In the genomic region with DNA sequence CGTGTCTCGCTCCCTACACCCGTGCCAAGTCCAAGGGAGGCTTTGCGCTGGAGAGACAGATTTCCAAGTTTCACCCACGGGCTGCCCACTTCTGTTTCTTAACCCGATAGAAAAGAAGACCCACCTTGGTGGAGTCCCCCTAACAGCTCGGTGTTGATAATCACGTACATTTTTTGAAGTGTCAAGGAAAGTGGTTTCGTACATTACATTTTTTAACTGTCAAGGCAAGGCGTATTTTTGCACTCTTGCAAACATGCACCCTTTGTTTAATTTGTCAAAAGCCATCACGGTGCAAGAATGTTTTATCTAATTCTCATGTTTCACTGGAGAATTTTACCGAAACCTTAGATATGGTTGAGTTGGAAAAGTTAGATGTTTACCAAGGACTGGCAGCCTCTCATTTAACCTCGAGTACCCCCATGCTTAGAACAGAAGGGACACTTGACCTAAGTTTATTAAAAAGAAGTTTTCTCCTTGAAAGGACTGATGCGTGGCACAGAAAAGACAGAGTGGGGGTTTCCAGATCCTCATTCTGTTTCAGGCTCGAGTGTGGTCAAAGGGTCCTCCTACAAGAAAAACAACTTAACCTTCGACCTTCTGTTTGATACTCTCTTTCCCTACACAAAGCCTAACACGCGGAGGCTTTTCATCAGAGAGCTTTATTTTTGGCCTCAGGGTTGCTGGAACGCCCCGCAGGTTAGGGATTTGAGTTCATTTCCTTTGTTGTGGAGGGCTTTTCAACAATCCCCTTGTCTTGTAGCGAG, we compare ENCODE assay signal across 9 cellular contexts. TPM values are rescaled to one million over a fixed set of nuclear protein-coding genes. Genes with fewer than 3 reads are reported as not detected.
DNase-seq lines count a peak whose midpoint lies in the region; ATAC-seq, FAIRE-seq and TF ChIP-seq lines count a peak whose summit lies in the region.
"Had no signal": no experiment of that assay in that cellular context is flagged by ENCODE, and none has a peak within 500 bp of the region (broad histone marks: within the 10 kb centered on the region; RNA-seq: fewer than 3 reads in every experiment).

No MANE protein-coding gene starts in this region.

- DNase-seq in right atrium auricular region (ENCODE audit: low spot score) (no peak), Right ventricle myocardium superior (no peak), K562 (ENCODE audit: extremely low read depth in 1 of 4, low spot score in 3 of 4) (peak in 1 of 4 experiments; percentile 24), lower lobe of right lung (no peak), upper lobe of left lung (no peak), mesenteric fat pad (ENCODE audit: low spot score) (no peak), NCI-H146 (lab: John Stamatoyannopoulos, UW) (no peak)

- no peak for TF ChIP-seq POLR2A in K562 (conservative IDR thresholded peaks at IDR 0.05)
- TF ChIP-seq POLR2A in upper lobe of left lung (IDR thresholded peaks at IDR 0.05): no peak

- TF ChIP-seq RAD21 in K562 (CRISPR knock-in tag; conservative IDR thresholded peaks at IDR 0.05 in 1 of 2, IDR thresholded peaks at IDR 0.05 in 1 of 2): no peak

- ATAC-seq in Right ventricle myocardium superior (ENCODE audit: poor library complexity) (no peak), K562 (peak; percentile 6; the same call in 2 of the 3 replicates), lower lobe of right lung (no peak), upper lobe of left lung (ENCODE audit: low FRiP score in 2 of 2) (no peak), GM21526 (IDR thresholded peaks at IDR 0.05; ENCODE audit: low FRiP score, unreplicated experiment) (no peak)

- H3K27me3 ChIP-seq in right atrium auricular region (no peaks in the 10 kb centered on the region), K562 (ENCODE audit: control insufficient read depth in 2 of 2, insufficient read depth in 2 of 2, low read length in 2 of 2) (no peaks in the 10 kb centered on the region), lower lobe of right lung (ENCODE audit: low read depth) (peaks cover 23% of the 10 kb centered on the region), upper lobe of left lung (no peaks in the 10 kb centered on the region)

- intact Hi-C loops in Right ventricle myocardium superior (cut with DNase I) (no loop called here), K562 (cut with micrococcal nuclease) (loop anchor here (5.0 kb wide), 3 partner anchors 41 to 109 kb away; a partner anchor contains a TSS), lower lobe of right lung (cut with DNase I) (no loop called here)

- no peaks in the 10 kb centered on the region for H4K20me1 ChIP-seq in K562 (replicated peaks; ENCODE audit: control insufficient read depth, insufficient read depth, low read length)

- in situ Hi-C loops in K562 (cut with MboI): no loop called here

- no peaks in the 10 kb centered on the region for H3K9me1 ChIP-seq in K562 (ENCODE audit: control insufficient read depth, insufficient read depth, low read length)

- POLR2A ChIA-PET in K562 (lab: Yijun Ruan, JAX): interaction anchor here (0.6 to 3.0 kb wide), 2 partner anchors 9 to 40 kb away, joined by 3 to 13 read pairs; no protein-coding TSS in a partner anchor

- CTCF ChIA-PET in K562 (lab: Yijun Ruan, JAX; ENCODE audit: low intra/inter-chr PET ratio): interaction anchor here (0.5 kb wide), 1 partner anchor 964 kb away, joined by 3 read pairs; no protein-coding TSS in a partner anchor

- H3K4me1 ChIP-seq in right atrium auricular region (peaks cover 0 to 45% of the 10 kb centered on the region in 2 donors), K562 (replicated peaks in 1 of 2; ENCODE audit: control insufficient read depth in 2 of 2, insufficient read depth in 2 of 2, low read length in 2 of 2) (peaks cover 4 to 25% of the 10 kb centered on the region in 2 experiments; a peak in 3 of 5 replicates), lower lobe of right lung (peaks cover 26% of the 10 kb centered on the region), upper lobe of left lung (peaks cover 6 to 24% (median 19%) of the 10 kb centered on the region in 4 donors)

- H3K36me3 ChIP-seq in right atrium auricular region: no peaks in the 10 kb centered on the region
- no peaks in the 10 kb centered on the region for H3K36me3 ChIP-seq in K562 (ENCODE audit: control insufficient read depth, insufficient read depth, low read length)
- H3K36me3 ChIP-seq in lower lobe of right lung: no peaks in the 10 kb centered on the region
- no peaks in the 10 kb centered on the region for H3K36me3 ChIP-seq in upper lobe of left lung

- H2AFZ ChIP-seq in K562 (ENCODE audit: low read depth, low read length): peak overlapping the region; percentile 89

- H3K27ac ChIP-seq in right atrium auricular region (peak overlapping the region; percentile 79 to 84), K562 (ENCODE audit: extremely low read depth, low read depth, low read length) (peak overlapping the region; percentile 40; the same call in 1 of the 3 replicates), lower lobe of right lung (peak overlapping the region; percentile 43), upper lobe of left lung (peak overlapping the region in 3 of 4 donors; percentile 35 to 50 (median 40))
- H3K27ac ChIP-seq: epithelial cell of prostate had no signal

- H3K4me3 ChIP-seq in right atrium auricular region: peak overlapping the region; percentile 44 to 51
- H3K4me3 ChIP-seq in K562: peak overlapping the region; percentile 41
- H3K4me3 ChIP-seq in lower lobe of right lung: peak overlapping the region; percentile 49
- H3K4me3 ChIP-seq in upper lobe of left lung: peak overlapping the region in 3 of 4 donors; percentile 48 to 53 (median 49)

- TSS peak; percentile 50 for BruUV-seq in K562 (replicated peaks; lab: Mats Ljungman, UMichigan)

- TF ChIP-seq EP300 in K562 (IDR thresholded peaks at IDR 0.05; ENCODE audit: low read length): no peak
- no peak for TF ChIP-seq EP300 in upper lobe of left lung (IDR thresholded peaks at IDR 0.05)

- no peaks in the 10 kb centered on the region for H3K79me2 ChIP-seq in K562 (ENCODE audit: control insufficient read depth, insufficient read depth, low read length)

- peak overlapping the region; percentile 61 to 89 for H3K9ac ChIP-seq in K562 (ENCODE audit: insufficient read depth in 1 of 2, low read depth in 2 of 2, low read length in 2 of 2)

- H3K4me2 ChIP-seq in K562 (ENCODE audit: insufficient read depth, low read length): peak overlapping the region; percentile 66

- TF ChIP-seq CTCF in right atrium auricular region (IDR thresholded peaks at IDR 0.05): no peak
- no peak for TF ChIP-seq CTCF in K562 (IDR thresholded peaks at IDR 0.05 in 2 of 3, conservative IDR thresholded peaks at IDR 0.05 in 1 of 3; ENCODE audit: insufficient read depth in 2 of 3, low read depth in 1 of 3, low read length in 3 of 3)
- TF ChIP-seq CTCF in lower lobe of right lung (IDR thresholded peaks at IDR 0.05): no peak
- no peak for TF ChIP-seq CTCF in upper lobe of left lung (IDR thresholded peaks at IDR 0.05)

- no peak for FAIRE-seq in K562 (lab: Jason Lieb, UNC)

- WGBS in K562 (ENCODE audit: insufficient coverage, low coverage, missing lambda C conversion rate): 6% methylated on average over 18 of the region's 21 CpGs
- WGBS in upper lobe of left lung, 2 donors: 19 to 21% methylated on average over 18 to 21 of the region's 21 CpGs

- H3K9me3 ChIP-seq in right atrium auricular region: no peaks in the 10 kb centered on the region
- no peaks in the 10 kb centered on the region for H3K9me3 ChIP-seq in K562 (replicated peaks; ENCODE audit: control insufficient read depth, insufficient read depth, low read depth, low read length)
- H3K9me3 ChIP-seq in lower lobe of right lung: no peaks in the 10 kb centered on the region
- no peaks in the 10 kb centered on the region for H3K9me3 ChIP-seq in upper lobe of left lung

RNA-seq across cellular contexts. Expression of a gene that starts 0.9 kb away (rescaled TPM):
- 10 to 100 TPM; 31.7 to 37.3 TPM for total RNA-seq in right atrium auricular region
- total RNA-seq in Right ventricle myocardium superior: 10.2 TPM
- 1.6 and 2.1 TPM in 2 replicates for total RNA-seq in K562 (2011; cell fraction: chromatin; rRNA removed; ENCODE audit: low replicate concordance)
- 0.92 and 1.0 TPM in 2 replicates for total RNA-seq in K562 (2011; cell fraction: nucleolus; rRNA removed)
- 2.0 and 4.3 TPM in 2 replicates for total RNA-seq in K562 (2011; cell fraction: nucleoplasm; rRNA removed)
- total RNA-seq in K562 (2014; rRNA removed): 3.1 and 4.8 TPM in 2 replicates
- total RNA-seq in K562 (2014; rRNA removed; fragmentation: Illumina TruSeq; extraction: Trizol): 5.7 and 6.0 TPM in 2 replicates
- total RNA-seq in K562 (2015; rRNA removed; fragmentation: Illumina TruSeq; extraction: Trizol): 4.1 and 4.9 TPM in 2 replicates
- total RNA-seq in K562 (2021): 4.7 and 5.8 TPM in 2 replicates
- 1.9 and 2.5 TPM in 2 replicates for polyA plus RNA-seq in K562 (2011; rRNA removed)
- polyA plus RNA-seq in K562 (2011; cell fraction: cytosol; rRNA removed): 0.92 and 2.9 TPM in 2 replicates
- polyA plus RNA-seq in K562 (2011; cell fraction: nucleus; rRNA removed): 0.74 and 1.7 TPM in 2 replicates
- 2.9 and 3.0 TPM in 2 replicates for polyA plus RNA-seq in K562 (2012)
- 3.1 and 3.3 TPM in 2 replicates for polyA plus RNA-seq in K562 (2014; fragmentation: Illumina TruSeq; extraction: Trizol)
- polyA plus RNA-seq in K562 (2014; fragmentation: Nextera tagmentation; extraction: Ambion mirVana): 1 to 10 TPM in 1 of 2 experiments, under 1 TPM in 1; 0.71 to 1.4 TPM
- 2.6 and 4.0 TPM in 2 replicates for polyA plus RNA-seq in K562 (2014; rRNA removed)
- 1.5 and 3.4 TPM in 2 replicates for polyA minus RNA-seq in K562 (2011; rRNA and poly(A)+ RNA removed)
- 1.0 and 1.3 TPM in 2 replicates for polyA minus RNA-seq in K562 (2011; cell fraction: cytosol; rRNA and poly(A)+ RNA removed)
- 0.54 and 1.7 TPM in 2 replicates for polyA minus RNA-seq in K562 (2011; cell fraction: nucleus; rRNA and poly(A)+ RNA removed)
- 6.7 TPM for total RNA-seq in lower lobe of right lung
- 1 to 10 TPM; 3.3 to 10.0 (median 5.9) TPM for total RNA-seq in upper lobe of left lung
- total RNA-seq in mesenteric fat pad: 8.4 TPM

RNA-seq across cellular contexts. Expression of a gene that starts 40.5 kb away (rescaled TPM):
- total RNA-seq in right atrium auricular region: 10 to 100 TPM; 16.5 to 19.5 TPM
- total RNA-seq in Right ventricle myocardium superior: 15.1 TPM
- 15.6 and 34.8 TPM in 2 replicates for total RNA-seq in K562 (2011; cell fraction: chromatin; rRNA removed; ENCODE audit: low replicate concordance)
- 12.4 and 20.0 TPM in 2 replicates for total RNA-seq in K562 (2011; cell fraction: nucleolus; rRNA removed)
- total RNA-seq in K562 (2011; cell fraction: nucleoplasm; rRNA removed): 12.4 and 23.8 TPM in 2 replicates
- 12.8 and 13.9 TPM in 2 replicates for total RNA-seq in K562 (2014; rRNA removed)
- 20.9 and 22.4 TPM in 2 replicates for total RNA-seq in K562 (2014; rRNA removed; fragmentation: Illumina TruSeq; extraction: Trizol)
- total RNA-seq in K562 (2015; rRNA removed; fragmentation: Illumina TruSeq; extraction: Trizol): 17.2 and 17.6 TPM in 2 replicates
- 21.1 and 25.0 TPM in 2 replicates for total RNA-seq in K562 (2021)
- 9.5 and 14.1 TPM in 2 replicates for polyA plus RNA-seq in K562 (2011; rRNA removed)
- polyA plus RNA-seq in K562 (2011; cell fraction: cytosol; rRNA removed): 3.8 and 5.6 TPM in 2 replicates
- polyA plus RNA-seq in K562 (2011; cell fraction: nucleus; rRNA removed): 6.1 and 8.7 TPM in 2 replicates
- 6.7 and 13.0 TPM in 2 replicates for polyA plus RNA-seq in K562 (2012)
- polyA plus RNA-seq in K562 (2014; fragmentation: Illumina TruSeq; extraction: Trizol): 14.3 and 15.7 TPM in 2 replicates
- 1 to 10 TPM; 9.2 to 9.8 TPM for polyA plus RNA-seq in K562 (2014; fragmentation: Nextera tagmentation; extraction: Ambion mirVana)
- 10.8 and 13.2 TPM in 2 replicates for polyA plus RNA-seq in K562 (2014; rRNA removed)
- 16.5 and 19.1 TPM in 2 replicates for polyA minus RNA-seq in K562 (2011; rRNA and poly(A)+ RNA removed)
- 8.6 and 12.0 TPM in 2 replicates for polyA minus RNA-seq in K562 (2011; cell fraction: cytosol; rRNA and poly(A)+ RNA removed)
- 26.0 and 26.5 TPM in 2 replicates for polyA minus RNA-seq in K562 (2011; cell fraction: nucleus; rRNA and poly(A)+ RNA removed)
- 16.8 TPM for total RNA-seq in lower lobe of right lung
- 10 to 100 TPM; 12.0 to 31.4 (median 19.3) TPM for total RNA-seq in upper lobe of left lung
- 16.9 TPM for total RNA-seq in mesenteric fat pad
